10 cellular contexts compared by ENCODE assay signal in the genomic region with DNA sequence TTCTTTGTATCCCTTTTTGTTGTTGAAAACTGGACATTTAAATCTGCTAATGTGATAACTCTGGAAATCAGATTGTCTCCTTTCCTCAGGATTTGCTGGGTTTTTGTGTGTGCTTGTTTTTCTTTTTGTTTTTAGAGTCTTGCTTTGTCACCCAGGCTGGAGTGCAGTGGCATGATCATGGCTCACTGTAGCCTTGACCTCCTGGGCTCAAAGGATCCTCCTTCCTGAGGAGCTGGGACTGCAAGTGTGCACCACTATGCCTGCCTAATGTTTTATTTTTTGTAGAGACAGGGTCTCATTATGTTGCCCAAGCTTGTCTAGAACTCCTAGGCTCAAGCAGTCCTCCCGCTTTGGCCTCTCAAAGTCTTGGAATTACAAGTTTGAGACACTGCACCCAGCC.
"Had no signal": no experiment of that assay in that cellular context is flagged by ENCODE, and none has a peak within 500 bp of the region (broad histone marks: within the 10 kb centered on the region; RNA-seq: fewer than 3 reads in every experiment).

No MANE protein-coding gene starts in this region.

- H3K9me3 ChIP-seq: left lung had no signal

- H3K27ac ChIP-seq: dorsolateral prefrontal cortex, left lung had no signal

- H3K27me3 ChIP-seq: dorsolateral prefrontal cortex, left lung had no signal

- DNase-seq: activated CD4-positive, alpha-beta T cell treated with anti-CD3 and anti-CD28 coated beads, Interleukin-2, amount 50 U/mL, for 1 hour; activated effector memory CD4-positive, alpha-beta T cell treated with anti-CD3 and anti-CD28 coated beads, Interleukin-2, amount 50 U/mL, for 16 hours; activated T-cell treated with anti-CD3 and anti-CD28 coated beads, Interleukin-2, amount 50 U/mL, for 4 hours; dorsolateral prefrontal cortex; left lung; mammary epithelial cell; posterior cingulate gyrus; stimulated activated CD4-positive, alpha-beta T cell treated with anti-CD3 and anti-CD28 coated beads, Interleukin-2, amount 100 ng/mL, for 48 hours had no signal

- H3K27ac Mint-ChIP-seq: stimulated activated memory B cell treated with anti-CD40 and anti-IgM and Interleukin-4, amounts not matched to agents 10 μg/mL and 1 μg/mL and 100 μg/mL, for 72 hours had no signal

- H3K4me3 ChIP-seq: dorsolateral prefrontal cortex, left lung had no signal

- H3K9me3 Mint-ChIP-seq: activated T-cell treated with anti-CD3 and anti-CD28 coated beads, Interleukin-2, amount 50 U/mL, for 4 hours had no signal

- H3K27me3 Mint-ChIP-seq: stimulated activated memory B cell treated with anti-CD40 and anti-IgM and Interleukin-4, amounts not matched to agents 10 μg/mL and 1 μg/mL and 100 μg/mL, for 72 hours had no signal

- H3K36me3 ChIP-seq: left lung had no signal

- H3K4me3 Mint-ChIP-seq: activated T-cell treated with anti-CD3 and anti-CD28 coated beads, Interleukin-2, amount 50 U/mL, for 4 hours; stimulated activated memory B cell treated with anti-CD40 and anti-IgM and Interleukin-4, amounts not matched to agents 10 μg/mL and 1 μg/mL and 100 μg/mL, for 72 hours had no signal

- ATAC-seq: activated CD4-positive, CD25-positive, alpha-beta regulatory T cell treated with anti-CD3 and anti-CD28 coated beads, Interleukin-2, amount 50 U/mL, for 24 hours; activated T-cell treated with anti-CD3 and anti-CD28 coated beads, Interleukin-2, amount 50 U/mL, for 4 hours; left lung; stimulated activated memory B cell treated with anti-CD40 and anti-IgM and Interleukin-4, amounts not matched to agents 10 μg/mL and 1 μg/mL and 100 μg/mL, for 72 hours had no signal
